Comparison of ENCODE assay signal across 1 cellular context in genomic region chr1:84382127-84382526, GRCh38.
TF ChIP-seq lines count a peak whose summit lies in the region.

No MANE protein-coding gene starts in this region.

TF ChIP-seq in K562, 482 proteins besides CTCF, POLR2A, EP300 and RAD21 (continued from another document):
- TF ChIP-seq REST (CRISPR knock-in tag; IDR thresholded peaks at IDR 0.05; ENCODE audit: low read depth): no peak
- TF ChIP-seq ZNF347 (CRISPR knock-in tag; IDR thresholded peaks at IDR 0.05; ENCODE audit: low read depth): no peak
- TF ChIP-seq ZBTB40 (IDR thresholded peaks at IDR 0.05): no peak
- TF ChIP-seq ZBTB40 (CRISPR knock-in tag; IDR thresholded peaks at IDR 0.05): no peak
- no peak for TF ChIP-seq RNF219 (CRISPR knock-in tag; IDR thresholded peaks at IDR 0.05)
- no peak for TF ChIP-seq ZKSCAN1 (IDR thresholded peaks at IDR 0.05; ENCODE audit: low read depth, low read length)
- TF ChIP-seq CXXC5 (CRISPR knock-in tag; IDR thresholded peaks at IDR 0.05): peak; percentile 31; the same call in 1 of the 2 replicates
- TF ChIP-seq ZNF76 (CRISPR knock-in tag; IDR thresholded peaks at IDR 0.05; ENCODE audit: borderline replicate concordance): 0 out of 2 replicates have a peak, but pooled peaks have one; percentile 29
- TF ChIP-seq FOXJ3 (CRISPR knock-in tag; IDR thresholded peaks at IDR 0.05): no peak
- no peak for TF ChIP-seq KDM1A (IDR thresholded peaks at IDR 0.05)
- no peak for TF ChIP-seq XRCC4 (IDR thresholded peaks at IDR 0.05; ENCODE audit: extremely low read depth, insufficient read depth, insufficient read length)
- no peak for TF ChIP-seq CSDE1 (IDR thresholded peaks at IDR 0.05)
- peak; percentile 84 for TF ChIP-seq ZNF239 (CRISPR knock-in tag; IDR thresholded peaks at IDR 0.05)
- peak; percentile 73 for TF ChIP-seq SMAD4 (CRISPR knock-in tag; conservative IDR thresholded peaks at IDR 0.05)
- no peak for TF ChIP-seq ZNF384 (IDR thresholded peaks at IDR 0.05; ENCODE audit: low read depth, low read length)
- peak; percentile 39; the same call in 1 of the 2 replicates for TF ChIP-seq ZBTB12 (CRISPR knock-in tag; IDR thresholded peaks at IDR 0.05)
- TF ChIP-seq POLR2AphosphoS5 (IDR thresholded peaks at IDR 0.05; ENCODE audit: control insufficient read depth, insufficient read depth, low read depth, low read length): no peak
- no peak for TF ChIP-seq CC2D1A (IDR thresholded peaks at IDR 0.05)
- TF ChIP-seq SMAD3 (CRISPR knock-in tag; conservative IDR thresholded peaks at IDR 0.05): peak; percentile 88
- TF ChIP-seq GTF2F1 (IDR thresholded peaks at IDR 0.05; ENCODE audit: low read depth, low read length): no peak
- no peak for TF ChIP-seq MEF2A (IDR thresholded peaks at IDR 0.05; ENCODE audit: control insufficient read depth, low read depth, low read length)
- TF ChIP-seq NFATC3 (IDR thresholded peaks at IDR 0.05): no peak
- TF ChIP-seq ZNF445 (CRISPR knock-in tag; IDR thresholded peaks at IDR 0.05; ENCODE audit: low read depth): no peak
- TF ChIP-seq NR1H2 (CRISPR knock-in tag; IDR thresholded peaks at IDR 0.05): no peak
- TF ChIP-seq HOMEZ (CRISPR knock-in tag; IDR thresholded peaks at IDR 0.05): no peak
- no peak for TF ChIP-seq FOXJ2 (tag; IDR thresholded peaks at IDR 0.05)
- TF ChIP-seq BACH1 (tag; IDR thresholded peaks at IDR 0.05): peak; percentile 61; the same call in 1 of the 2 replicates
- no peak for TF ChIP-seq ELK1 (CRISPR knock-in tag; IDR thresholded peaks at IDR 0.05)
- peak; percentile 57; the same call in 1 of the 2 replicates for TF ChIP-seq ZNF766 (CRISPR knock-in tag; conservative IDR thresholded peaks at IDR 0.05)
- TF ChIP-seq ZNF589 (CRISPR knock-in tag; IDR thresholded peaks at IDR 0.05; ENCODE audit: low read depth): 0 out of 2 replicates have a peak, but pooled peaks have one; percentile 50
- no peak for TF ChIP-seq DEAF1 (CRISPR knock-in tag; IDR thresholded peaks at IDR 0.05)
- TF ChIP-seq CBFB (CRISPR knock-in tag; IDR thresholded peaks at IDR 0.05): no peak
